In the genomic region with DNA sequence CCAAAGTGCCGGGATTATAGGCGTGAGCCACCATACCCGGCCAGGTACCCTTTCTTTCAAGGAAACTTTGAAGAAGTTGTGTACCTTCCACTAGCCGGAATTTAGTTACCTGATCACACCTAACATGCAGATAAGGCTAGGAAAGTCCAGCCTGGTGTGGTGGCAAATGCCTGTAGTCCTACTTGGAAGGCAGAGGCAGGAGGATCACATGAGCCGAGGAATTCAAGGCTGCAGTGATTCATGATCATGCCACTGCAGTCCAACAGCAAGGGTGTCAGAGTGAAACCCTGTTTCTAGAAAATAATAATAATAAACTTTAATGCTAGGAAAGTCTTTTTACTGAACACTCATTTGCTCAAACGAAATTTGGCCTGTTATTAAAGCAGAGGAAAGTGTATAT, we compare ENCODE assay signal across 25 cellular contexts. TPM values are rescaled to one million over a fixed set of nuclear protein-coding genes. Genes with fewer than 3 reads are reported as not detected.
"Had no signal": no experiment of that assay in that cellular context is flagged by ENCODE, and none has a peak within 500 bp of the region (broad histone marks: within the 10 kb centered on the region; RNA-seq: fewer than 3 reads in every experiment).

No MANE protein-coding gene starts in this region.

- H3K4me1 ChIP-seq: body of pancreas, suprapubic skin, transverse colon, uterus had no signal

- H3K27me3 ChIP-seq: body of pancreas, right atrium auricular region, suprapubic skin, transverse colon, uterus had no signal

- DNase-seq: activated CD4-positive, alpha-beta T cell treated with anti-CD3 and anti-CD28 coated beads for 1 hour; activated CD8-positive, alpha-beta memory T cell treated with anti-CD3 and anti-CD28 coated beads for 24 hours; activated CD8-positive, alpha-beta memory T cell treated with anti-CD3 and anti-CD28 coated beads, Interleukin-2, amount 50 U/mL, for 48 hours; activated effector memory CD4-positive, alpha-beta T cell treated with Interleukin-2 at 50 U/mL for 16 hours; activated naive CD4-positive, alpha-beta T cell treated with anti-CD3 and anti-CD28 coated beads, Interleukin-2, amount 10 ng/mL, durations not matched to agents 7 days and 5 days; activated naive CD8-positive, alpha-beta T cell treated with anti-CD3 and anti-CD28 coated beads, Interleukin-2, amount 50 U/mL, for 24 hours; activated T-cell treated with anti-CD3 and anti-CD28 coated beads, Interleukin-2, amount 50 U/mL, for 48 hours; body of pancreas; caudate nucleus; endodermal cell; glutamatergic neuron; hippocampal formation; midbrain; posterior cingulate gyrus; stimulated activated naive CD8-positive, alpha-beta T cell treated with anti-CD3 and anti-CD28 coated beads, Interleukin-15, amount 100 ng/mL, for 72 hours; T-helper 17 cell; transverse colon; uterus; WERI-Rb-1 had no signal

- H3K27me3 Mint-ChIP-seq: activated naive CD4-positive, alpha-beta T cell treated with anti-CD3 and anti-CD28 coated beads, Interleukin-2, amount 10 ng/mL, durations not matched to agents 7 days and 5 days; activated naive CD8-positive, alpha-beta T cell treated with anti-CD3 and anti-CD28 coated beads, Interleukin-2, amount 50 U/mL, for 24 hours; stimulated activated naive CD8-positive, alpha-beta T cell treated with anti-CD3 and anti-CD28 coated beads, Interleukin-15, amount 100 ng/mL, for 72 hours; T-helper 17 cell had no signal

- H3K4me3 Mint-ChIP-seq: activated naive CD4-positive, alpha-beta T cell treated with anti-CD3 and anti-CD28 coated beads, Interleukin-2, amount 10 ng/mL, durations not matched to agents 7 days and 5 days; activated naive CD8-positive, alpha-beta T cell treated with anti-CD3 and anti-CD28 coated beads, Interleukin-2, amount 50 U/mL, for 24 hours; endodermal cell; nephron; stimulated activated naive CD8-positive, alpha-beta T cell treated with anti-CD3 and anti-CD28 coated beads, Interleukin-15, amount 100 ng/mL, for 72 hours; T-helper 17 cell had no signal

- H3K36me3 ChIP-seq: uterus had no signal

- H3K9me3 Mint-ChIP-seq: activated naive CD4-positive, alpha-beta T cell treated with anti-CD3 and anti-CD28 coated beads, Interleukin-2, amount 10 ng/mL, durations not matched to agents 7 days and 5 days; activated naive CD8-positive, alpha-beta T cell treated with anti-CD3 and anti-CD28 coated beads, Interleukin-2, amount 50 U/mL, for 24 hours; endodermal cell; nephron; stimulated activated naive CD8-positive, alpha-beta T cell treated with anti-CD3 and anti-CD28 coated beads, Interleukin-15, amount 100 ng/mL, for 72 hours had no signal

- H3K9me3 ChIP-seq: body of pancreas, right atrium auricular region, suprapubic skin, transverse colon, uterus had no signal

- H3K4me3 ChIP-seq: body of pancreas, lung, right atrium auricular region, suprapubic skin, transverse colon, uterus had no signal

- H3K4me1 Mint-ChIP-seq: endodermal cell, nephron had no signal

- H3K27ac ChIP-seq: body of pancreas, epithelial cell of prostate, right atrium auricular region, suprapubic skin, transverse colon, uterus, WERI-Rb-1 had no signal

- H3K27ac Mint-ChIP-seq: activated naive CD4-positive, alpha-beta T cell treated with anti-CD3 and anti-CD28 coated beads, Interleukin-2, amount 10 ng/mL, durations not matched to agents 7 days and 5 days; activated naive CD8-positive, alpha-beta T cell treated with anti-CD3 and anti-CD28 coated beads, Interleukin-2, amount 50 U/mL, for 24 hours; endodermal cell; nephron; T-helper 17 cell had no signal

RNA-seq across cellular contexts. Expression of a gene that starts 40.7 kb away (rescaled TPM):
- total RNA-seq: left lobe of liver, suprapubic skin, T-helper 17 cell, transverse colon, uterus had no signal

RNA-seq across cellular contexts. Expression of a gene that starts 51.5 kb away (rescaled TPM):
- total RNA-seq: body of pancreas, endodermal cell, right atrium auricular region, suprapubic skin, T-helper 17 cell, transverse colon, uterus had no signal
